Comparison of ENCODE assay signal across 8 cellular contexts in the genomic region with DNA sequence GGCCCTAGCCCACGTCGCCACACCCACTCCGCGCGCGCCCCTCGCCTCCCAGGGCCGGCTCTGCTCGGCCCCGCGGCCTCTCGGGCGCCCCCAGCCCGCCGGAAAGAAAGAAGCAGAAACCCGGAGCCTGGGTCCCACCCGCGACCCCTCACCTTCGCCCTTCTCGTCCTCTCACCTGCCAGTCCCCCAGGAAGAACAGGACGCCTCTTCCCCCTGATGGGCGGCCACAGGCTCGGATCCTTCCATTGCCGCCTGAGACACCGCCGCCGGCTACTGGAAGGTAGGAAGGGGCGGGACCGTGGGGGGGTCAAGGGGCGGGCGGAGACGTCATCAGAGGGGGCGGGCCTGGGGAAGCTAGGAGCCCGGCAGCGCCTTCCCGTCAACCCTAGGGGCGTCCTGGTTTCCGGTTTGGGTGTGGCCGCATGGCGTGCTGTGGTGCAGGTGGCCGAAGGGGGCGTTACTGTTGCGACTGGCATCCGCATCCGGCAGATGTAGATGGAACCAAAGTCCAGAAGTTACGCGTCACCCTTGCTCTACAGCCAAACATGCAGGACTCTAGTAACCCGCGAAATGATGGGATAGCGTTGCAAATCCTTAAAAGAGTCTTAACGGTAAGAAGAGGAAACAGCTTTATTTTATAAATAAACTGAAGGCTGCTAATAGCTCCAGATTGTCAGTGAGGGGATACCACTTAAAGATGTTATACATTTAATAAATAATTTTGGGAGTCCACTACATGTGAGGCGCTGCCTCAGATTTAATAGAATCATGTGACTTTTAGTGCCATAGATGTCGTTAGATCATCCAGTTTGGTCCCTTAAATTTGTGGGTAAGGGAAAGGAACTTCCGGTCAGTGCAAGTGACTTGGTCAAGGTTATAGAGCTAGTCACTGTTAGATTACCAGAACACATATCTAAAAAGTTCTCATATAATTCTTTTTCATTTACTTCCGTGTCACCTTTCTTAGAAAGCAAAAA. TPM values are rescaled to one million over a fixed set of nuclear protein-coding genes. Genes with fewer than 3 reads are reported as not detected.
DNase-seq lines count a peak whose midpoint lies in the region; ATAC-seq and TF ChIP-seq lines count a peak whose summit lies in the region.

Gene UBA6 (minus strand): TSS at position 282 of the 977 bp plus-strand sequence. CDS start 36 bp downstream, at position 246.

- H3K27me3 ChIP-seq in GM23338 (ENCODE audit: insufficient read depth), result no peaks in the 10 kb centered on the region

- no peaks in the 10 kb centered on the region for H3K9me2 ChIP-seq in GM23338 (ENCODE audit: insufficient read depth)

- H3K36me3 Mint-ChIP-seq in GM23338 (ENCODE audit: low read depth) (peaks cover under 1% of the 10 kb centered on the region; the same call in 2 of the 3 replicates), naive B cell (peaks cover 3 to 6% of the 10 kb centered on the region in 2 donors)
- peaks cover 28% of the 10 kb centered on the region for H3K36me3 Mint-ChIP-seq in activated T-helper 1 cell treated with anti-CD3 and anti-CD28 coated beads, Interleukin-12 subunit alpha, Interleukin-12 subunit beta, Interleukin-2, Interleukin-4 antibody, amounts not matched to agents 30 ng/mL and 10 ng/mL and 1 ng/mL, durations not matched to agents 14 hours and 24 hours and 36 hours (ENCODE audit: low read depth)
- H3K36me3 Mint-ChIP-seq in stimulated activated memory B cell treated with anti-CD40 and anti-IgM and Interleukin-4, amounts not matched to agents 10 μg/mL and 1 μg/mL and 100 μg/mL, for 72 hours, result peaks cover 37% of the 10 kb centered on the region

- H3K4me1 ChIP-seq in GM23338 (ENCODE audit: insufficient read depth), result peaks cover 8% of the 10 kb centered on the region

- no peaks in the 10 kb centered on the region for H3F3A ChIP-seq in GM23338 (replicated peaks; ENCODE audit: low read depth)

- no peaks in the 10 kb centered on the region for H3K9me3 Mint-ChIP-seq in GM23338
- H3K9me3 Mint-ChIP-seq in activated T-helper 1 cell treated with anti-CD3 and anti-CD28 coated beads, Interleukin-12 subunit alpha, Interleukin-12 subunit beta, Interleukin-2, Interleukin-4 antibody, amounts not matched to agents 30 ng/mL and 10 ng/mL and 1 ng/mL, durations not matched to agents 14 hours and 24 hours and 36 hours, result peaks cover 13% of the 10 kb centered on the region
- H3K9me3 Mint-ChIP-seq in naive B cell, result peaks cover 0 to 2% (median under 1%) of the 10 kb centered on the region in 7 donors
- peaks cover 6% of the 10 kb centered on the region for H3K9me3 Mint-ChIP-seq in stimulated activated memory B cell treated with anti-CD40 and anti-IgM and Interleukin-4, amounts not matched to agents 10 μg/mL and 1 μg/mL and 100 μg/mL, for 72 hours

- ATAC-seq in GM23338 (peak; percentile 96), naive B cell (ENCODE audit: low read depth in 2 of 2) (peak; percentile 95)
- ATAC-seq in stimulated activated memory B cell treated with anti-CD40 and anti-IgM and Interleukin-4, amounts not matched to agents 10 μg/mL and 1 μg/mL and 100 μg/mL, for 72 hours, result peak; percentile 100

- H3K27me3 Mint-ChIP-seq in GM23338 (ENCODE audit: insufficient read depth, low read depth, poor library complexity) (no peaks in the 10 kb centered on the region), naive B cell (no peaks in the 10 kb centered on the region)
- H3K27me3 Mint-ChIP-seq in activated T-helper 1 cell treated with anti-CD3 and anti-CD28 coated beads, Interleukin-12 subunit alpha, Interleukin-12 subunit beta, Interleukin-2, Interleukin-4 antibody, amounts not matched to agents 30 ng/mL and 10 ng/mL and 1 ng/mL, durations not matched to agents 14 hours and 24 hours and 36 hours (ENCODE audit: insufficient read depth), result no peaks in the 10 kb centered on the region
- H3K27me3 Mint-ChIP-seq in stimulated activated memory B cell treated with anti-CD40 and anti-IgM and Interleukin-4, amounts not matched to agents 10 μg/mL and 1 μg/mL and 100 μg/mL, for 72 hours, result no peaks in the 10 kb centered on the region

- H3K27ac ChIP-seq in GM23338 (ENCODE audit: low read depth), result peak within 1 kb of the TSS; percentile 90

- H2AFZ ChIP-seq in GM23338, result peak within 1 kb of the TSS; percentile 75; the same call in 1 of the 2 replicates

- intact Hi-C loops in activated T-helper 1 cell treated with anti-CD3 and anti-CD28 coated beads, Interleukin-12 subunit alpha, Interleukin-12 subunit beta, Interleukin-2, Interleukin-4 antibody, amounts not matched to agents 30 ng/mL and 10 ng/mL and 1 ng/mL, durations not matched to agents 14 hours and 24 hours and 36 hours (cut with micrococcal nuclease), result loop anchor here (1.0 to 2.0 kb wide), 9 partner anchors 14 to 649 kb away; partner anchors contain the start of genes CENPC and YTHDC1

- H3K4me2 ChIP-seq in GM23338, result peak within 1 kb of the TSS; percentile 92

- DNase-seq in EL (peak; percentile 97), GM23338 (ENCODE audit: low spot score) (peak; percentile 98), LHCN-M2 (ENCODE audit: low read depth) (peak; percentile 94), RPMI7951 (ENCODE audit: low read depth) (peak; percentile 95), fibroblast of gingiva (ENCODE audit: low read depth) (peak; percentile 95), naive B cell (peak; percentile 94)
- DNase-seq in activated T-helper 1 cell treated with anti-CD3 and anti-CD28 coated beads, Interleukin-12 subunit alpha, Interleukin-12 subunit beta, Interleukin-2, Interleukin-4 antibody, amounts not matched to agents 30 ng/mL and 10 ng/mL and 1 ng/mL, durations not matched to agents 14 hours and 24 hours and 36 hours (ENCODE audit: low spot score), result peak; percentile 94

- H3K4me3 Mint-ChIP-seq in GM23338 (peak within 1 kb of the TSS; percentile 88), naive B cell (peak within 1 kb of the TSS; percentile 91 to 99 (median 96))
- H3K4me3 Mint-ChIP-seq in activated T-helper 1 cell treated with anti-CD3 and anti-CD28 coated beads, Interleukin-12 subunit alpha, Interleukin-12 subunit beta, Interleukin-2, Interleukin-4 antibody, amounts not matched to agents 30 ng/mL and 10 ng/mL and 1 ng/mL, durations not matched to agents 14 hours and 24 hours and 36 hours, result peak within 1 kb of the TSS; percentile 99
- H3K4me3 Mint-ChIP-seq in stimulated activated memory B cell treated with anti-CD40 and anti-IgM and Interleukin-4, amounts not matched to agents 10 μg/mL and 1 μg/mL and 100 μg/mL, for 72 hours, result peak within 1 kb of the TSS; percentile 93

- H4K20me1 ChIP-seq in GM23338 (replicated peaks; ENCODE audit: insufficient read depth), result no peaks in the 10 kb centered on the region

- 0 out of 2 replicates have a peak, but pooled peaks cover under 1% of the 10 kb centered on the region for H3K36me3 ChIP-seq in GM23338 (ENCODE audit: insufficient read depth)

- H3K27ac Mint-ChIP-seq in GM23338, result peak within 1 kb of the TSS; percentile 95
- peak within 1 kb of the TSS; percentile 96 for H3K27ac Mint-ChIP-seq in activated T-helper 1 cell treated with anti-CD3 and anti-CD28 coated beads, Interleukin-12 subunit alpha, Interleukin-12 subunit beta, Interleukin-2, Interleukin-4 antibody, amounts not matched to agents 30 ng/mL and 10 ng/mL and 1 ng/mL, durations not matched to agents 14 hours and 24 hours and 36 hours
- peak within 1 kb of the TSS; percentile 96 to 99 (median 98) for H3K27ac Mint-ChIP-seq in naive B cell
- H3K27ac Mint-ChIP-seq in stimulated activated memory B cell treated with anti-CD40 and anti-IgM and Interleukin-4, amounts not matched to agents 10 μg/mL and 1 μg/mL and 100 μg/mL, for 72 hours, result peak within 1 kb of the TSS; percentile 91

- H3K4me3 ChIP-seq in GM23338, result peak within 1 kb of the TSS; percentile 85

- peaks cover 85% of the 10 kb centered on the region for H3K79me2 ChIP-seq in GM23338 (replicated peaks; ENCODE audit: insufficient read depth)

- TF ChIP-seq CTCF in GM23338 (conservative IDR thresholded peaks at IDR 0.05; ENCODE audit: low read depth in 2 of 2), result peak; percentile 27 to 42; a peak in 3 of 4 replicates

- H3K4me1 Mint-ChIP-seq in GM23338, result peaks cover 11% of the 10 kb centered on the region
- peaks cover 68% of the 10 kb centered on the region for H3K4me1 Mint-ChIP-seq in activated T-helper 1 cell treated with anti-CD3 and anti-CD28 coated beads, Interleukin-12 subunit alpha, Interleukin-12 subunit beta, Interleukin-2, Interleukin-4 antibody, amounts not matched to agents 30 ng/mL and 10 ng/mL and 1 ng/mL, durations not matched to agents 14 hours and 24 hours and 36 hours (ENCODE audit: low read depth)
- H3K4me1 Mint-ChIP-seq in naive B cell, result peaks cover 37 to 67% (median 55%) of the 10 kb centered on the region in 3 donors
- peaks cover 53% of the 10 kb centered on the region for H3K4me1 Mint-ChIP-seq in stimulated activated memory B cell treated with anti-CD40 and anti-IgM and Interleukin-4, amounts not matched to agents 10 μg/mL and 1 μg/mL and 100 μg/mL, for 72 hours

TF ChIP-seq in GM23338, 12 proteins besides CTCF, POLR2A, EP300 and RAD21 (continues in another document):
- TF ChIP-seq ZNF114 (CRISPR knock-in tag; IDR thresholded peaks at IDR 0.05), result no peak
- no peak for TF ChIP-seq ZNF331 (CRISPR knock-in tag; IDR thresholded peaks at IDR 0.05; ENCODE audit: low read depth)
- TF ChIP-seq EZH2 (IDR thresholded peaks at IDR 0.05; ENCODE audit: low read depth, unreplicated experiment), result no peak

RNA-seq across cellular contexts. Expression of gene UBA6, which starts in this region (rescaled TPM):
- 77.3 and 96.3 TPM in 2 replicates for total RNA-seq in GM23338 (2014; rRNA removed; shearing (Covaris generic))
- polyA plus RNA-seq in GM23338 (2016; fragmentation: Nextera tagmentation; extraction: Ambion mirVana) (15.0 and 17.6 TPM in 2 replicates), naive B cell (ENCODE audit: low read depth in 6 of 6) (10 to 100 TPM; 10.3 to 40.9 (median 26.6) TPM)
- total RNA-seq in LHCN-M2 (2014; rRNA removed), result 174 and 295 TPM in 2 replicates
- polyA plus RNA-seq in LHCN-M2 (2012), result 13.9 TPM
- 157 and 162 TPM in 2 replicates for total RNA-seq in RPMI7951 (2014; rRNA removed; shearing (Covaris generic))
- total RNA-seq in activated T-helper 1 cell treated with anti-CD3 and anti-CD28 coated beads, Interleukin-12 subunit alpha, Interleukin-12 subunit beta, Interleukin-2, Interleukin-4 antibody, amounts not matched to agents 30 ng/mL and 10 ng/mL and 1 ng/mL, durations not matched to agents 14 hours and 24 hours and 36 hours, result 78.2 and 78.5 TPM in 2 replicates

Comparison
In these comparisons a context has a peak if more than half of its experiments do, and no peak if none do; other contexts are left out.
1. Peak in every context shown above with its lines: DNase-seq, ATAC-seq, H3K4me3 ChIP-seq and H3K27ac ChIP-seq.